Comparison of ENCODE assay signal across 2 cellular contexts in genomic region chr6:127345521-127345920, GRCh38.
TF ChIP-seq lines count a peak whose summit lies in the region.

No MANE protein-coding gene starts in this region.

TF ChIP-seq in A549, 52 proteins besides CTCF, POLR2A, EP300 and RAD21:
- no peak for TF ChIP-seq ZNF302 (CRISPR knock-in tag; IDR thresholded peaks at IDR 0.05)
- TF ChIP-seq REST (IDR thresholded peaks at IDR 0.05): no peak
- TF ChIP-seq FOSL2 (IDR thresholded peaks at IDR 0.05): no peak
- TF ChIP-seq FOSL2 (CRISPR knock-in tag; IDR thresholded peaks at IDR 0.05): peak; percentile 28; the same call in 1 of the 2 replicates
- TF ChIP-seq USF2 (IDR thresholded peaks at IDR 0.05): no peak

TF ChIP-seq in K562, 482 proteins besides CTCF, POLR2A, EP300 and RAD21:
- TF ChIP-seq ZNF316 (IDR thresholded peaks at IDR 0.05) (peak; percentile 34; the same call in 1 of the 2 replicates), NR4A1 (CRISPR knock-in tag; IDR thresholded peaks at IDR 0.05) (no peak), NR4A1 (tag; IDR thresholded peaks at IDR 0.05) (no peak), GABPA (tag; conservative IDR thresholded peaks at IDR 0.05; ENCODE audit: low read depth) (no peak), CBX3 (IDR thresholded peaks at IDR 0.05; ENCODE audit: borderline replicate concordance in 1 of 2, low read length in 2 of 2) (no peak), HMG20B (CRISPR knock-in tag; IDR thresholded peaks at IDR 0.05) (no peak)
